Comparison of ENCODE assay signal across 8 cellular contexts in genomic region chr3:45597166-45597565, GRCh38. TPM values are rescaled to one million over a fixed set of nuclear protein-coding genes. Genes with fewer than 3 reads are reported as not detected.
A peak's percentile ranks its signal among the peaks of the same experiment; 100 is the strongest.
DNase-seq lines count a peak whose midpoint lies in the region; ATAC-seq, FAIRE-seq and TF ChIP-seq lines count a peak whose summit lies in the region.

No MANE protein-coding gene starts in this region.

- peaks cover 4% of the 10 kb centered on the region for H3K9me3 Mint-ChIP-seq in glutamatergic neuron (ENCODE audit: unreplicated experiment)

- H3K27me3 Mint-ChIP-seq in glutamatergic neuron (ENCODE audit: unreplicated experiment): peaks cover 2% of the 10 kb centered on the region

- ATAC-seq in HG02623 (IDR thresholded peaks at IDR 0.05; ENCODE audit: unreplicated experiment) (no peak), GM21381 (IDR thresholded peaks at IDR 0.05; ENCODE audit: unreplicated experiment) (no peak)

- no peak for TF ChIP-seq POLR2A in GM12891 (IDR thresholded peaks at IDR 0.05; ENCODE audit: low read depth, low read length)

- peak; percentile 69 for FAIRE-seq in GM12891 (lab: Jason Lieb, UNC)

- no peak for DNase-seq in GM12891 (ENCODE audit: insufficient read length, low spot score)
- peak; percentile 47 to 68 for DNase-seq in activated CD4-positive, alpha-beta T cell treated with anti-CD3 and anti-CD28 coated beads, Interleukin-2, amount 50 U/mL, for 48 hours
- peak; percentile 60 for DNase-seq in glomerular visceral epithelial cell (ENCODE audit: extremely low spot score)
- DNase-seq in stimulated activated CD4-positive, alpha-beta T cell treated with anti-CD3 and anti-CD28 coated beads, Interleukin-2, amount 100 ng/mL, for 24 hours: peak; percentile 44 to 61
- no peak for DNase-seq in DMS114 treated with DMSO at 0.1 percent for 48 hours (lab: John Stamatoyannopoulos, UW; ENCODE audit: unreplicated experiment)
- no peak for DNase-seq in glutamatergic neuron

- peaks cover 5% of the 10 kb centered on the region for H3K4me1 Mint-ChIP-seq in glutamatergic neuron (ENCODE audit: low read depth, unreplicated experiment)

- no peak overlapping the region for H3K27ac Mint-ChIP-seq in glutamatergic neuron (ENCODE audit: unreplicated experiment)

- no peak overlapping the region for H3K4me3 Mint-ChIP-seq in glutamatergic neuron (ENCODE audit: unreplicated experiment)

- H3K36me3 Mint-ChIP-seq in glutamatergic neuron (ENCODE audit: unreplicated experiment): no peaks in the 10 kb centered on the region

- no peak for TF ChIP-seq CTCF in glutamatergic neuron (IDR thresholded peaks at IDR 0.05; ENCODE audit: partially characterized antibody, unreplicated experiment)

TF ChIP-seq in GM12891, 5 proteins besides CTCF, POLR2A, EP300 and RAD21:
- TF ChIP-seq POU2F2 (IDR thresholded peaks at IDR 0.05; ENCODE audit: low read depth, low read length): no peak
- no peak for TF ChIP-seq TAF1 (IDR thresholded peaks at IDR 0.05; ENCODE audit: low read depth, low read length)
- no peak for TF ChIP-seq PAX5 (IDR thresholded peaks at IDR 0.05; ENCODE audit: insufficient read depth, low read length, severe bottlenecking)
- TF ChIP-seq SPI1 (IDR thresholded peaks at IDR 0.05; ENCODE audit: low read depth, low read length): no peak
- no peak for TF ChIP-seq POLR2AphosphoS5 (IDR thresholded peaks at IDR 0.05; ENCODE audit: low read depth, low read length)

RNA-seq across cellular contexts. Expression of gene LIMD1, which starts 2.6 kb away (rescaled TPM):
- 13.0 TPM for polyA plus RNA-seq in GM12891 (2012; ENCODE audit: low read depth, missing spikeins)
- total RNA-seq in glutamatergic neuron (ENCODE audit: unreplicated experiment): 5.2 TPM

Comparison
In these comparisons a context has a peak if more than half of its experiments do, and no peak if none do; other contexts are left out.
1. DNase-seq: peak in activated CD4-positive, alpha-beta T cell treated with anti-CD3 and anti-CD28 coated beads, Interleukin-2, amount 50 U/mL, for 48 hours (2 of 2), glomerular visceral epithelial cell (single experiment) and stimulated activated CD4-positive, alpha-beta T cell treated with anti-CD3 and anti-CD28 coated beads, Interleukin-2, amount 100 ng/mL, for 24 hours (2 of 2); none in GM12891 (single experiment), DMS114 treated with DMSO at 0.1 percent for 48 hours (single experiment) and glutamatergic neuron (single experiment).